In genomic region chrX:48891402-48892288, GRCh38 we compare ENCODE assay signal across 1 cellular context.
TF ChIP-seq lines count a peak whose summit lies in the region.

No MANE protein-coding gene starts in this region.

TF ChIP-seq in endothelial cell of umbilical vein, 7 proteins besides CTCF, POLR2A, EP300 and RAD21:
- TF ChIP-seq GATA2 (IDR thresholded peaks at IDR 0.05; ENCODE audit: insufficient read depth, insufficient read length, low read depth, low read length) (no peak), POLR2AphosphoS5 (IDR thresholded peaks at IDR 0.05; ENCODE audit: insufficient read depth, low read depth, low read length) (peak; percentile 34)
